Comparison of ENCODE assay signal across 8 cellular contexts in the genomic region with DNA sequence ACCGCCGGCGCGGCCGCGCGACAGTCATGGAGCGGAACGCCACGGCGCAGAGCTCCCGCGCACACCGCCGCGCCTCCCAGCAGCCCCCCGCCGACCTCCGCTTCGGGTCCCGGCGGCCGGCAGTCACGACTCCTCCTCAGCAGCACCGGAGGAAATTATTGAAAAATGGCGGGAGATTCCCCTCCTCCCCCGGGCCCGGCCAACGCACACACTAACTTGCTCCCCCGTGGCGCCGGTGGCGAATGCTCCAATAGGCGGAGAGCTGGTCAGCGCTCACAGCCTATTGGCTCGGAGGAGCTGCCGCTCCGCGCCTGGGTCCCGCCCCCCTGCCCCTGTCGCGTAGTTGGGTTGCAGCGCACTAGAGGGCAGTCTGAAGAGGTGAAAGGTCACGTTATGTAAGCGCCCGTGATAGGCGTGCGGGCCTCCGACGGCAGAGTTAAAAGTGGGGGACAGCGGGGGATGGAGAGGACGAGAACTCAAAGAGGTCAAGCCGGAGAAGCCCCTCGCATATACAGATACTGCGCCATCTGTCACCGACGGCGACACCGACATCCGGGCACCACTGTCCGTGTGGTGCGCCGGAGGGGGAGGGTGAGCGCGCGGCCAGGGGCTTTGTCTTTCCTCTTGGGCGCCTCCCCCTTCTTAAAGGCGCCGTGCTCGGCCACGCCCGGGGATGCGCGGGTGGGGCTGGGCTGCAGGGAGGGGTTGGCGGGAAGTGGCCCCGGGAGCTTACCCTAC. TPM values are rescaled to one million over a fixed set of nuclear protein-coding genes. Genes with fewer than 3 reads are reported as not detected.
A peak's percentile ranks its signal among the peaks of the same experiment; 100 is the strongest.
DNase-seq lines count a peak whose midpoint lies in the region; FAIRE-seq and TF ChIP-seq lines count a peak whose summit lies in the region.

Gene BAZ1B, minus strand, starts transcription at position 213 of the 738 bp plus-strand sequence. CDS start 360 bp downstream, outside the sequence.

- peak within 1 kb of the TSS; percentile 100 for H3K18ac ChIP-seq in neuronal stem cell (ENCODE audit: low read length)

- CTCF ChIA-PET in activated naive CD4-positive, alpha-beta T cell treated with anti-CD3 and anti-CD28 coated beads for 36 hours (lab: Charles Lee), result interaction anchor here (1.2 to 1.4 kb wide), 2 partner anchors 71 to 85 kb away, joined by 3 read pairs; no protein-coding TSS in a partner anchor

- H3K9me3 ChIP-seq in neuronal stem cell (replicated peaks in 1 of 2; ENCODE audit: control insufficient read depth in 2 of 2, insufficient read depth in 1 of 2, low read depth in 1 of 2, low read length in 2 of 2), result no peaks in the 10 kb centered on the region

- no peaks in the 10 kb centered on the region for H3K27me3 ChIP-seq in neuronal stem cell (ENCODE audit: control insufficient read depth in 3 of 3, insufficient read depth in 3 of 3, low read depth in 1 of 3, low read length in 3 of 3)

- intact Hi-C loops in activated naive CD4-positive, alpha-beta T cell treated with anti-CD3 and anti-CD28 coated beads for 36 hours (cut with micrococcal nuclease), result loop anchor here (1.0 to 5.0 kb wide), 9 partner anchors 35 to 730 kb away; partner anchors contain the start of genes ABHD11, BCL7B, BUD23 and DNAJC30

- H3K4me1 ChIP-seq in neuronal stem cell (ENCODE audit: control insufficient read depth in 2 of 2, insufficient read depth in 1 of 2, low read depth in 1 of 2, low read length in 2 of 2), result peaks cover 2 to 5% of the 10 kb centered on the region in 2 donors

- H3K9me3 Mint-ChIP-seq in activated naive CD4-positive, alpha-beta T cell treated with anti-CD3 and anti-CD28 coated beads for 36 hours, result no peaks in the 10 kb centered on the region

- H3K4me2 ChIP-seq in neuronal stem cell (ENCODE audit: insufficient read depth, low read length, poor library complexity, severe bottlenecking), result peak within 1 kb of the TSS; percentile 66

- H4K91ac ChIP-seq in neuronal stem cell (ENCODE audit: low read depth, low read length, poor library complexity), result no peak within 1 kb of the TSS

- peak; percentile 90 for DNase-seq in GM04503 (ENCODE audit: low read depth)
- DNase-seq in HFF-Myc (ENCODE audit: extremely low read depth, low read depth), result peak; percentile 90
- DNase-seq in NAMALWA (ENCODE audit: low spot score), result peak; percentile 99
- peak; percentile 98 for DNase-seq in SK-N-DZ (ENCODE audit: low spot score)
- DNase-seq in activated naive CD4-positive, alpha-beta T cell treated with anti-CD3 and anti-CD28 coated beads for 36 hours, result peak; percentile 99
- DNase-seq in frontal cortex (ENCODE audit: low spot score in 2 of 2), result peak; percentile 98
- DNase-seq in neuronal stem cell (ENCODE audit: low spot score), result peak; percentile 97

- no CpG with 5 or more reads among the region's 76 CpGs for WGBS in neuronal stem cell (ENCODE audit: extremely low coverage in 2 of 2, insufficient read length in 2 of 2, insufficient replicate concordance in 1 of 2), 2 donors

- H2BK12ac ChIP-seq in neuronal stem cell (ENCODE audit: low read length), result no peak within 1 kb of the TSS

- H3K79me1 ChIP-seq in neuronal stem cell (ENCODE audit: low read depth, low read length), result peaks cover 2% of the 10 kb centered on the region

- peak within 1 kb of the TSS; percentile 99 for H3K27ac ChIP-seq in neuronal stem cell (replicated peaks; ENCODE audit: low read length)

- H3K4me3 Mint-ChIP-seq in activated naive CD4-positive, alpha-beta T cell treated with anti-CD3 and anti-CD28 coated beads for 36 hours, result peak within 1 kb of the TSS; percentile 98

- H3K36me3 ChIP-seq in neuronal stem cell (replicated peaks in 1 of 2; ENCODE audit: control insufficient read depth in 2 of 2, insufficient read depth in 2 of 2, low read length in 2 of 2), result peaks cover 7 to 31% of the 10 kb centered on the region in 2 donors

- H2BK120ac ChIP-seq in neuronal stem cell (ENCODE audit: low read depth, low read length), result peak within 1 kb of the TSS; percentile 87

- H3K27ac Mint-ChIP-seq in activated naive CD4-positive, alpha-beta T cell treated with anti-CD3 and anti-CD28 coated beads for 36 hours, result peak within 1 kb of the TSS; percentile 96

- peaks cover 55% of the 10 kb centered on the region for H3K4me1 Mint-ChIP-seq in activated naive CD4-positive, alpha-beta T cell treated with anti-CD3 and anti-CD28 coated beads for 36 hours (ENCODE audit: low read depth)

- H3K4ac ChIP-seq in neuronal stem cell (ENCODE audit: low read length), result peak within 1 kb of the TSS; percentile 93

- H3K9ac ChIP-seq in neuronal stem cell (ENCODE audit: low read depth, low read length, poor library complexity), result peak within 1 kb of the TSS; percentile 99

- peaks cover 36% of the 10 kb centered on the region for H3K36me3 Mint-ChIP-seq in activated naive CD4-positive, alpha-beta T cell treated with anti-CD3 and anti-CD28 coated beads for 36 hours (ENCODE audit: low read depth)

- FAIRE-seq in frontal cortex (lab: Jason Lieb, UNC), result no peak

- peak; percentile 3 for TF ChIP-seq CTCF in HFF-Myc (IDR thresholded peaks at IDR 0.05; ENCODE audit: low read depth, low read length, missing control alignments)
- no peak for TF ChIP-seq CTCF in subcutaneous adipose tissue (IDR thresholded peaks at IDR 0.05; ENCODE audit: low read depth)

- H3K14ac ChIP-seq in neuronal stem cell (ENCODE audit: low read length), result peak within 1 kb of the TSS; percentile 82

- H2AFZ ChIP-seq in neuronal stem cell (ENCODE audit: low read length), result peak within 1 kb of the TSS; percentile 88

- H2BK15ac ChIP-seq in neuronal stem cell (ENCODE audit: low read length), result peak within 1 kb of the TSS; percentile 49

- H3K27me3 Mint-ChIP-seq in activated naive CD4-positive, alpha-beta T cell treated with anti-CD3 and anti-CD28 coated beads for 36 hours (ENCODE audit: low read depth), result no peaks in the 10 kb centered on the region

- peak within 1 kb of the TSS; percentile 65 for H4K8ac ChIP-seq in neuronal stem cell (ENCODE audit: low read depth, low read length)

- peak within 1 kb of the TSS; percentile 85 for H3K23ac ChIP-seq in neuronal stem cell (ENCODE audit: low read depth, low read length, poor library complexity)

- H2BK5ac ChIP-seq in neuronal stem cell (ENCODE audit: low read length), result peak within 1 kb of the TSS; percentile 93

- H3K4me3 ChIP-seq in HFF-Myc (replicated peaks; ENCODE audit: low read depth, low read length) (peak within 1 kb of the TSS; percentile 84), neuronal stem cell (ENCODE audit: low read length in 2 of 2) (peak within 1 kb of the TSS; percentile 79 to 98)

- H2AK5ac ChIP-seq in neuronal stem cell (ENCODE audit: low read depth, low read length), result peak within 1 kb of the TSS; percentile 75

RNA-seq across cellular contexts. Expression of gene BAZ1B, which starts in this region (rescaled TPM):
- 70.3 and 73.2 TPM in 2 replicates for polyA plus RNA-seq in SK-N-DZ (2014; cell fraction: cytosol; rRNA removed)
- 52.0 and 55.5 TPM in 2 replicates for polyA plus RNA-seq in SK-N-DZ (2014; cell fraction: nucleus; rRNA removed)
- 10 to 100 TPM; 67.6 to 69.9 TPM for total RNA-seq in activated naive CD4-positive, alpha-beta T cell treated with anti-CD3 and anti-CD28 coated beads for 36 hours
- 62.4 TPM for total RNA-seq in frontal cortex
- 47.6 TPM for polyA plus RNA-seq in neuronal stem cell (2013, experiment 1 of 2)
- polyA plus RNA-seq in neuronal stem cell (2013, experiment 2 of 2), result 47.3 TPM
- 10 to 100 TPM; 51.3 to 62.8 (median 59.9) TPM for total RNA-seq in subcutaneous adipose tissue

Comparison
In these comparisons a context has a peak if more than half of its experiments do, and no peak if none do; other contexts are left out.
1. Peak in every context shown above with its lines: DNase-seq, H3K4me3 ChIP-seq and H3K27ac ChIP-seq.